9 cellular contexts compared by ENCODE assay signal in genomic region chr22:38266120-38266519, GRCh38. TPM values are rescaled to one million over a fixed set of nuclear protein-coding genes. Genes with fewer than 3 reads are reported as not detected.
DNase-seq lines count a peak whose midpoint lies in the region; ATAC-seq and TF ChIP-seq lines count a peak whose summit lies in the region.
"Had no signal": no experiment of that assay in that cellular context is flagged by ENCODE, and none has a peak within 500 bp of the region (broad histone marks: within the 10 kb centered on the region; RNA-seq: fewer than 3 reads in every experiment).

No MANE protein-coding gene starts in this region.

- H3K36me3 ChIP-seq in smooth muscle cell (ENCODE audit: low read depth): no peaks in the 10 kb centered on the region

- H3K9ac ChIP-seq in H9 (ENCODE audit: extremely low read depth, insufficient read length, low read length) (no peak overlapping the region), smooth muscle cell (ENCODE audit: low read depth) (no peak overlapping the region)

- H3F3A ChIP-seq in smooth muscle cell (ENCODE audit: low read depth): peaks cover 12% of the 10 kb centered on the region

- H2BK20ac ChIP-seq in H9 (ENCODE audit: low read depth, low read length, poor library complexity, severe bottlenecking): no peak overlapping the region

- H2BK12ac ChIP-seq in H9 (ENCODE audit: insufficient read length, low read depth, low read length): no peak overlapping the region

- H3K9me3 ChIP-seq in H9 (ENCODE audit: control insufficient read depth, low read depth, low read length) (no peaks in the 10 kb centered on the region), smooth muscle cell (replicated peaks; ENCODE audit: low read depth) (no peaks in the 10 kb centered on the region)

- H2BK5ac ChIP-seq in H9 (ENCODE audit: insufficient read length, low read length): no peak overlapping the region

- ATAC-seq in HG03135 (IDR thresholded peaks at IDR 0.05; ENCODE audit: unreplicated experiment): no peak
- ATAC-seq: activated T-cell treated with anti-CD3 and anti-CD28 coated beads, Interleukin-2, amount 50 U/mL, for 4 hours had no signal

- WGBS in H9 (ENCODE audit: extremely low coverage, insufficient read length, low lambda C conversion rate): no CpG with 5 or more reads among the region's 8 CpGs
- 62% methylated on average over 8 of the region's 8 CpGs for WGBS in smooth muscle cell (ENCODE audit: low lambda C conversion rate)

- no peak overlapping the region for H3T11ph ChIP-seq in H9 (ENCODE audit: low read length)

- no peak overlapping the region for H3K56ac ChIP-seq in H9 (ENCODE audit: insufficient read length, low read depth, low read length)

- peaks cover 3 to 22% (median 7%) of the 10 kb centered on the region in 3 experiments; a peak in 5 of 7 replicates for H3K36me3 Mint-ChIP-seq in H9 (ENCODE audit: insufficient read depth in 1 of 3, low read depth in 3 of 3)

- H3K4me3 Mint-ChIP-seq in H9: no peak overlapping the region
- H3K4me3 Mint-ChIP-seq: activated T-cell treated with anti-CD3 and anti-CD28 coated beads, Interleukin-2, amount 50 U/mL, for 4 hours had no signal

- H2BK120ac ChIP-seq in H9 (ENCODE audit: low read depth, low read length, poor library complexity, severe bottlenecking): no peak overlapping the region

- H4K20me1 ChIP-seq in H9 (ENCODE audit: control insufficient read depth, insufficient read depth, insufficient read length) (peaks cover 2% of the 10 kb centered on the region), smooth muscle cell (ENCODE audit: low read depth) (peaks cover 100% of the 10 kb centered on the region)

- peak overlapping the region in 1 of 3 experiments; percentile 74; a peak in 1 of 7 replicates for H3K27ac Mint-ChIP-seq in H9

- no peak overlapping the region for H2AK5ac ChIP-seq in H9 (ENCODE audit: insufficient read length, low read length)

- no peak overlapping the region for H4K91ac ChIP-seq in H9 (ENCODE audit: insufficient read length, low read depth, low read length)

- H3K14ac ChIP-seq in H9 (ENCODE audit: insufficient read depth, low read length): no peak overlapping the region; the same call in 1 of the 2 replicates

- no peak overlapping the region for H3K4ac ChIP-seq in H9 (ENCODE audit: low read depth, low read length)

- peak; percentile 23 for DNase-seq in H9
- peak; percentile 29 for DNase-seq in UCSD-AML1 (lab: John Stamatoyannopoulos, UW; ENCODE audit: unreplicated experiment)
- peak; percentile 77 for DNase-seq in fibroblast of villous mesenchyme (ENCODE audit: low read depth)
- DNase-seq in smooth muscle cell (lab: John Stamatoyannopoulos, UW; ENCODE audit: unreplicated experiment): no peak
- DNase-seq in DMS 273 (lab: John Stamatoyannopoulos, UW; ENCODE audit: unreplicated experiment): no peak
- DNase-seq in NCI-H1105 (lab: John Stamatoyannopoulos, UW): no peak
- DNase-seq: activated T-cell treated with anti-CD3 and anti-CD28 coated beads, Interleukin-2, amount 50 U/mL, for 4 hours; stimulated activated CD4-positive, alpha-beta T cell treated with anti-CD3 and anti-CD28 coated beads, Interleukin-2, amount 100 ng/mL, for 48 hours had no signal

- H3K23ac ChIP-seq in H9 (ENCODE audit: insufficient read length, low read depth, low read length): no peak overlapping the region

- H3K23me2 ChIP-seq in H9 (ENCODE audit: insufficient read length, low read depth, low read length, poor library complexity, severe bottlenecking): no peaks in the 10 kb centered on the region

- no peak for TF ChIP-seq CTCF in H9 (conservative IDR thresholded peaks at IDR 0.05)
- no peak for TF ChIP-seq CTCF in fibroblast of villous mesenchyme (IDR thresholded peaks at IDR 0.05; ENCODE audit: insufficient read depth, low read depth, low read length)
- no peak for TF ChIP-seq CTCF in smooth muscle cell (IDR thresholded peaks at IDR 0.05; ENCODE audit: borderline replicate concordance, insufficient read depth, poor library complexity, severe bottlenecking)

- H3K4me2 ChIP-seq in H9 (ENCODE audit: insufficient read depth, insufficient read length, low read length): no peak overlapping the region
- H3K4me2 ChIP-seq in smooth muscle cell: peak overlapping the region; percentile 40

- H4K8ac ChIP-seq in H9 (replicated peaks; ENCODE audit: insufficient read length, low read depth, low read length): no peak overlapping the region

- peaks cover 21% of the 10 kb centered on the region; the same call in 1 of the 2 replicates for H3K79me2 ChIP-seq in H9 (ENCODE audit: insufficient read depth, low read length)
- peaks cover 99% of the 10 kb centered on the region for H3K79me2 ChIP-seq in smooth muscle cell (ENCODE audit: low read depth)

- H3K27ac ChIP-seq in H9 (ENCODE audit: insufficient read length, low read depth, low read length) (no peak overlapping the region), smooth muscle cell (ENCODE audit: low read depth) (peak overlapping the region; percentile 28)

- no peak overlapping the region for H3K4me3 ChIP-seq in fibroblast of villous mesenchyme (ENCODE audit: low read depth, low read length)
- H3K4me3 ChIP-seq in smooth muscle cell: no peak overlapping the region

- H3K4me1 Mint-ChIP-seq in H9: peaks cover 37 to 50% of the 10 kb centered on the region in 2 experiments

- H3K27me3 ChIP-seq in H9 (ENCODE audit: insufficient read depth, low read length): no peaks in the 10 kb centered on the region
- no peaks in the 10 kb centered on the region for H3K27me3 ChIP-seq in smooth muscle cell (ENCODE audit: low read depth)

- H2AFZ ChIP-seq in H9 (ENCODE audit: low read length) (no peak overlapping the region), smooth muscle cell (ENCODE audit: low read depth) (no peak overlapping the region)

- H3K79me1 ChIP-seq in H9 (ENCODE audit: insufficient read depth, low read depth, low read length, poor library complexity, severe bottlenecking): peaks cover 12% of the 10 kb centered on the region

- H3K27me3 Mint-ChIP-seq in H9 (ENCODE audit: low read depth): no peaks in the 10 kb centered on the region

- no peaks in the 10 kb centered on the region for H3K9me3 Mint-ChIP-seq in H9
- H3K9me3 Mint-ChIP-seq: activated T-cell treated with anti-CD3 and anti-CD28 coated beads, Interleukin-2, amount 50 U/mL, for 4 hours had no signal

- H4K5ac ChIP-seq in H9 (ENCODE audit: insufficient read length, low read depth, low read length): no peak overlapping the region

- H2BK15ac ChIP-seq in H9 (ENCODE audit: low read depth, low read length): no peak overlapping the region

- no peak overlapping the region for H3K18ac ChIP-seq in H9 (ENCODE audit: insufficient read length, low read depth, low read length)

- H3K4me1 ChIP-seq in H9 (ENCODE audit: insufficient read depth, low read length) (peaks cover 2% of the 10 kb centered on the region), smooth muscle cell (ENCODE audit: low read depth) (peaks cover 19% of the 10 kb centered on the region)

RNA-seq across cellular contexts. Expression of gene TMEM184B, which starts 6.7 kb away (rescaled TPM):
- total RNA-seq in H9 (2021): 51.7 and 58.5 TPM in 2 replicates
- 44.9 and 65.1 TPM in 2 replicates for total RNA-seq in fibroblast of villous mesenchyme
- total RNA-seq in smooth muscle cell: 34.1 and 54.4 TPM in 2 replicates
- polyA plus RNA-seq in smooth muscle cell: 96.0 and 96.3 TPM in 2 replicates

RNA-seq across cellular contexts. Expression of gene CSNK1E, which starts 51.1 kb away (rescaled TPM):
- total RNA-seq in H9 (2021): 230 and 236 TPM in 2 replicates
- 145 and 161 TPM in 2 replicates for total RNA-seq in fibroblast of villous mesenchyme
- total RNA-seq in smooth muscle cell: 94.7 and 111 TPM in 2 replicates
- 154 and 192 TPM in 2 replicates for polyA plus RNA-seq in smooth muscle cell

Comparison
In these comparisons a context has a peak if more than half of its experiments do, and no peak if none do; other contexts are left out.
1. DNase-seq: peak in H9 (single experiment), UCSD-AML1 (single experiment) and fibroblast of villous mesenchyme (single experiment); none in smooth muscle cell (single experiment), DMS 273 (single experiment) and NCI-H1105 (single experiment).